Comparison of ENCODE assay signal across 8 cellular contexts in the genomic region with DNA sequence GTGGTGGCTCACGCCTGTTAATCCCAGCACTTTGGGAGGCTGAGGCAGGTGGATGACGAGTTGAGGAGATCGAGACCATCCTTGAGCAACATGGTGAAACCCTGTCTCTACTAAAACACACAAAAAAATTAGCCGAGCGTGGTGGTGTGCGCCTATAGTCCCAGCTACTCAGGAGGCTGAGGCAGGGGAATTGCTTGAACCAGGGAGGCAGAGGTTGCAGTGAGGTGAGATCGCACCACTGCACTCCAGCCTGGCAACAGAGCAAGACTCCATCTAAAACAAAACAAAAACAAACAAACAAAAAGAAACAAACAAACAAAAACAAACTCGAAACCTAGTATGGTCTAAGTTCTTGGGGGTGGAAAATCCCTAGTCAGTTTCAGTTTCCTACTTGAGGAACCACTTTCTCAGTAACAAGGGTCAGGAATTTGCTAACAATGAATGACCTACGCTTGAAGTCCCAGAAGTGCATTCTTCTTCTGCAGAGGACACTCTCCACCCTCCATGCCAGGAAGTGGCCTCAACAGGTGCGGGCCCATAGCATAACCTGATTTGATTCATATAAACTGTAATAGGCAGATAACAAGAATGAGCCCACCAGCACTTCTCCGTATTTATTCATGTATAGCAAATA. TPM values are rescaled to one million over a fixed set of nuclear protein-coding genes. Genes with fewer than 3 reads are reported as not detected.
DNase-seq lines count a peak whose midpoint lies in the region; ATAC-seq and TF ChIP-seq lines count a peak whose summit lies in the region.
"Not testable (repeated sequence)": the region's sequence is repeated elsewhere in the genome, so short reads cannot be mapped to it uniquely, and the experiment has no call there.
"Had no signal": no experiment of that assay in that cellular context is flagged by ENCODE, and none has a peak within 500 bp of the region (broad histone marks: within the 10 kb centered on the region; RNA-seq: fewer than 3 reads in every experiment).

No MANE protein-coding gene starts in this region.

- not testable (repeated sequence) for H3K4ac ChIP-seq in IMR-90 (ENCODE audit: low read depth, low read length)

- in situ Hi-C loops in IMR-90 (cut with MboI; ENCODE audit: low sequenced_read_pairs) = not testable (repeated sequence)

- intact Hi-C loops in IMR-90 (cut with micrococcal nuclease) = loop anchor here (5.0 to 10.0 kb wide), 2 partner anchors 112 to 344 kb away; a partner anchor contains a TSS
- intact Hi-C loops in activated CD4-positive, alpha-beta T cell treated with anti-CD3 and anti-CD28 coated beads for 36 hours (cut with DNase I, micrococcal nuclease) = loop anchor here in 1 of 2 experiments (5.0 to 10.0 kb wide), 3 partner anchors 519 to 848 kb away; a partner anchor contains a TSS
- intact Hi-C loops in heart left ventricle (cut with DNase I) = loop anchor here in 7 of 10 donors (5.0 to 10.0 kb wide), 8 partner anchors 109 to 1136 kb away; a partner anchor contains a TSS

- not testable (repeated sequence) for H3K27me3 Mint-ChIP-seq in activated CD4-positive, alpha-beta T cell treated with anti-CD3 and anti-CD28 coated beads for 36 hours; activated naive CD8-positive, alpha-beta T cell treated with anti-CD3 and anti-CD28 coated beads for 36 hours; mesothelial cell of epicardium (ENCODE audit: low read depth)

- not testable (repeated sequence) for H3K9me3 ChIP-seq in IMR-90 (ENCODE audit: control insufficient read depth, insufficient read depth, low read length); heart left ventricle

- not testable (repeated sequence) for DNase-seq in GM06990 (ENCODE audit: extremely low read depth, insufficient read length); IMR-90; activated CD4-positive, alpha-beta T cell treated with anti-CD3 and anti-CD28 coated beads for 36 hours; activated naive CD8-positive, alpha-beta T cell treated with anti-CD3 and anti-CD28 coated beads for 36 hours; heart left ventricle; mesothelial cell of epicardium (ENCODE audit: low spot score in 2 of 2, unreplicated experiment in 2 of 2); stimulated activated effector memory CD8-positive, alpha-beta T cell treated with anti-CD3 and anti-CD28 coated beads, Interleukin-12 subunit alpha, Interleukin-12 subunit beta, amount 100 ng/mL, for 72 hours (ENCODE audit: low spot score in 2 of 2)

- H2AK9ac ChIP-seq in IMR-90 (replicated peaks; ENCODE audit: low read depth, low read length, poor library complexity) = not testable (repeated sequence)

- not testable (repeated sequence) for H3K14ac ChIP-seq in IMR-90 (replicated peaks; ENCODE audit: low read depth, low read length)

- H3K27ac ChIP-seq in IMR-90 (ENCODE audit: insufficient read depth, low read length) = not testable (repeated sequence)
- peak overlapping the region; percentile 11 to 95 (median 50) for H3K27ac ChIP-seq in heart left ventricle

- POLR2A ChIA-PET in IMR-90 (lab: Charles Lee; ENCODE audit: unreplicated experiment); activated CD4-positive, alpha-beta T cell treated with anti-CD3 and anti-CD28 coated beads for 36 hours (lab: Charles Lee): not testable (repeated sequence)

- TF ChIP-seq RAD21 in IMR-90 (IDR thresholded peaks at IDR 0.05; ENCODE audit: low read length) = not testable (repeated sequence)

- not testable (repeated sequence) for H3K36me3 ChIP-seq in GM06990 (ENCODE audit: control insufficient read depth, insufficient read depth, low read length); IMR-90 (ENCODE audit: control insufficient read depth, insufficient read depth, low read length)
- H3K36me3 ChIP-seq in heart left ventricle = peaks cover 0 to 31% (median 0%) of the 10 kb centered on the region in 9 donors

- not testable (repeated sequence) for H2BK15ac ChIP-seq in IMR-90 (ENCODE audit: low read depth, low read length)

- peaks cover 27% of the 10 kb centered on the region for H3K36me3 Mint-ChIP-seq in activated CD4-positive, alpha-beta T cell treated with anti-CD3 and anti-CD28 coated beads for 36 hours (ENCODE audit: low read depth)
- peaks cover 46% of the 10 kb centered on the region for H3K36me3 Mint-ChIP-seq in activated naive CD8-positive, alpha-beta T cell treated with anti-CD3 and anti-CD28 coated beads for 36 hours
- peaks cover 17% of the 10 kb centered on the region for H3K36me3 Mint-ChIP-seq in mesothelial cell of epicardium
- H3K36me3 Mint-ChIP-seq in stimulated activated effector memory CD8-positive, alpha-beta T cell treated with anti-CD3 and anti-CD28 coated beads, Interleukin-12 subunit alpha, Interleukin-12 subunit beta, amount 100 ng/mL, for 72 hours = peaks cover 25% of the 10 kb centered on the region

- no CpG with 5 or more reads among the region's 11 CpGs for WGBS in IMR-90 (ENCODE audit: extremely low coverage in 2 of 2, insufficient read length in 1 of 2), 2 experiments
- WGBS in heart left ventricle, 4 donors = 71 to 75% (median 73%) methylated on average over 11 of the region's 11 CpGs

- TSS peak; percentile 33 for BruUV-seq in IMR-90 (replicated peaks; lab: Mats Ljungman, UMichigan)

- H4K8ac ChIP-seq in IMR-90 (ENCODE audit: low read depth in 2 of 2, low read length in 2 of 2) = not testable (repeated sequence)

- ATAC-seq in IMR-90 (ENCODE audit: low read depth); activated CD4-positive, alpha-beta T cell treated with anti-CD3 and anti-CD28 coated beads for 36 hours; heart left ventricle; stimulated activated effector memory CD8-positive, alpha-beta T cell treated with anti-CD3 and anti-CD28 coated beads, Interleukin-12 subunit alpha, Interleukin-12 subunit beta, amount 100 ng/mL, for 72 hours: not testable (repeated sequence)

- H3K4me2 ChIP-seq in IMR-90 (ENCODE audit: low read depth, low read length) = not testable (repeated sequence)

- TF ChIP-seq POLR2A in IMR-90 (IDR thresholded peaks at IDR 0.05; ENCODE audit: low read depth, low read length); heart left ventricle (IDR thresholded peaks at IDR 0.05): not testable (repeated sequence)

- not testable (repeated sequence) for H3K56ac ChIP-seq in IMR-90 (ENCODE audit: extremely low read depth, insufficient read depth, low read length)

- not testable (repeated sequence) for H2BK120ac ChIP-seq in IMR-90 (ENCODE audit: low read depth, low read length)

- not testable (repeated sequence) for H3K9me3 Mint-ChIP-seq in activated CD4-positive, alpha-beta T cell treated with anti-CD3 and anti-CD28 coated beads for 36 hours (ENCODE audit: low read depth); activated naive CD8-positive, alpha-beta T cell treated with anti-CD3 and anti-CD28 coated beads for 36 hours; mesothelial cell of epicardium; stimulated activated effector memory CD8-positive, alpha-beta T cell treated with anti-CD3 and anti-CD28 coated beads, Interleukin-12 subunit alpha, Interleukin-12 subunit beta, amount 100 ng/mL, for 72 hours

- not testable (repeated sequence) for H2AFZ ChIP-seq in IMR-90 (replicated peaks; ENCODE audit: low read length, poor library complexity)

- H3K4me3 Mint-ChIP-seq in activated CD4-positive, alpha-beta T cell treated with anti-CD3 and anti-CD28 coated beads for 36 hours = peak overlapping the region; percentile 95
- peak overlapping the region; percentile 94 for H3K4me3 Mint-ChIP-seq in activated naive CD8-positive, alpha-beta T cell treated with anti-CD3 and anti-CD28 coated beads for 36 hours
- peak overlapping the region; percentile 30 for H3K4me3 Mint-ChIP-seq in mesothelial cell of epicardium
- H3K4me3 Mint-ChIP-seq in stimulated activated effector memory CD8-positive, alpha-beta T cell treated with anti-CD3 and anti-CD28 coated beads, Interleukin-12 subunit alpha, Interleukin-12 subunit beta, amount 100 ng/mL, for 72 hours = peak overlapping the region; percentile 87

- CTCF ChIA-PET in IMR-90 (lab: Yijun Ruan, JAX) = not testable (repeated sequence)
- CTCF ChIA-PET in activated CD4-positive, alpha-beta T cell treated with anti-CD3 and anti-CD28 coated beads for 36 hours (lab: Charles Lee) = interaction anchor here (1.0 to 1.4 kb wide), 3 partner anchors 11 to 124 kb away, joined by 3 to 6 read pairs (median 3); no protein-coding TSS in a partner anchor

- not testable (repeated sequence) for H3K9ac ChIP-seq in IMR-90 (ENCODE audit: low read depth, low read length)

- H4K5ac ChIP-seq in IMR-90 (ENCODE audit: low read depth, low read length) = not testable (repeated sequence)

- H4K91ac ChIP-seq in IMR-90 (ENCODE audit: insufficient read depth, low read depth, low read length) = not testable (repeated sequence)

- dilution Hi-C loops in IMR-90 (cut with HindIII; ENCODE audit: low sequenced_read_pairs, unreplicated experiment) = not testable (repeated sequence)

- H3K4me1 ChIP-seq in IMR-90 (ENCODE audit: control insufficient read depth, insufficient read depth, low read length) (peaks cover 13% of the 10 kb centered on the region), heart left ventricle (peaks cover 0 to 56% (median 20%) of the 10 kb centered on the region in 12 donors)

- H3K23ac ChIP-seq in IMR-90 (ENCODE audit: low read depth, low read length) = not testable (repeated sequence)

- not testable (repeated sequence) for H3K27ac Mint-ChIP-seq in activated CD4-positive, alpha-beta T cell treated with anti-CD3 and anti-CD28 coated beads for 36 hours; mesothelial cell of epicardium
- H3K27ac Mint-ChIP-seq in activated naive CD8-positive, alpha-beta T cell treated with anti-CD3 and anti-CD28 coated beads for 36 hours = peak overlapping the region; percentile 57
- peak overlapping the region; percentile 96 for H3K27ac Mint-ChIP-seq in stimulated activated effector memory CD8-positive, alpha-beta T cell treated with anti-CD3 and anti-CD28 coated beads, Interleukin-12 subunit alpha, Interleukin-12 subunit beta, amount 100 ng/mL, for 72 hours

- peaks cover 59% of the 10 kb centered on the region for H3K4me1 Mint-ChIP-seq in activated CD4-positive, alpha-beta T cell treated with anti-CD3 and anti-CD28 coated beads for 36 hours
- peaks cover 62% of the 10 kb centered on the region for H3K4me1 Mint-ChIP-seq in activated naive CD8-positive, alpha-beta T cell treated with anti-CD3 and anti-CD28 coated beads for 36 hours
- H3K4me1 Mint-ChIP-seq in mesothelial cell of epicardium = peaks cover 30% of the 10 kb centered on the region
- H3K4me1 Mint-ChIP-seq in stimulated activated effector memory CD8-positive, alpha-beta T cell treated with anti-CD3 and anti-CD28 coated beads, Interleukin-12 subunit alpha, Interleukin-12 subunit beta, amount 100 ng/mL, for 72 hours = peaks cover 65% of the 10 kb centered on the region

- not testable (repeated sequence) for H2BK20ac ChIP-seq in IMR-90 (ENCODE audit: low read depth, low read length)

- peaks cover 12 to 17% of the 10 kb centered on the region in 2 experiments for H3K79me1 ChIP-seq in IMR-90 (ENCODE audit: low read depth in 1 of 2, low read length in 2 of 2)

- not testable (repeated sequence) for H2BK5ac ChIP-seq in IMR-90 (ENCODE audit: low read depth, low read length, poor library complexity, severe bottlenecking)

- H4K20me1 ChIP-seq in IMR-90 (ENCODE audit: insufficient read depth, low read length) = not testable (repeated sequence)

- not testable (repeated sequence) for H3K9me1 ChIP-seq in IMR-90 (ENCODE audit: insufficient read depth, low read length)

- not testable (repeated sequence) for TF ChIP-seq CTCF in GM06990 (IDR thresholded peaks at IDR 0.05; ENCODE audit: insufficient read depth, low read length, poor library complexity, severe bottlenecking); IMR-90 (conservative IDR thresholded peaks at IDR 0.05; ENCODE audit: low read depth, low read length); heart left ventricle (IDR thresholded peaks at IDR 0.05); mesothelial cell of epicardium (IDR thresholded peaks at IDR 0.05; ENCODE audit: unreplicated experiment)

- not testable (repeated sequence) for H3K27me3 ChIP-seq in GM06990 (replicated peaks; ENCODE audit: control insufficient read depth, insufficient read depth, low read length); IMR-90 (ENCODE audit: control insufficient read depth, insufficient read depth, low read length); heart left ventricle

- not testable (repeated sequence) for H3K18ac ChIP-seq in IMR-90 (ENCODE audit: low read depth, low read length)

- peak overlapping the region; percentile 90 for H3K4me3 ChIP-seq in GM06990 (replicated peaks; ENCODE audit: low read depth, low read length)
- H3K4me3 ChIP-seq in IMR-90 (ENCODE audit: insufficient read depth, low read depth, low read length) = not testable (repeated sequence)
- H3K4me3 ChIP-seq in heart left ventricle = peak overlapping the region in 10 of 12 donors; percentile 68 to 92 (median 80)

- not testable (repeated sequence) for H2AK5ac ChIP-seq in IMR-90 (ENCODE audit: low read depth, low read length)

RNA-seq across cellular contexts. Expression of a gene that starts 2.3 kb away (rescaled TPM):
- 23.1 and 28.6 TPM in 2 replicates for total RNA-seq in IMR-90 (2012; rRNA removed)
- polyA plus RNA-seq in IMR-90 (2012; rRNA removed) = 6.9 and 9.3 TPM in 2 replicates
- 2.6 and 3.1 TPM in 2 replicates for polyA plus RNA-seq in IMR-90 (2012; cell fraction: cytosol; rRNA removed)
- polyA plus RNA-seq in IMR-90 (2012; cell fraction: nucleus; rRNA removed; ENCODE audit: low replicate concordance) = 9.3 and 38.5 TPM in 2 replicates
- total RNA-seq in activated CD4-positive, alpha-beta T cell treated with anti-CD3 and anti-CD28 coated beads for 36 hours = 10 to 100 TPM; 51.6 to 57.9 TPM
- 10 to 100 TPM; 55.2 to 56.5 TPM for total RNA-seq in activated naive CD8-positive, alpha-beta T cell treated with anti-CD3 and anti-CD28 coated beads for 36 hours
- total RNA-seq in heart left ventricle = 100 to 1,000 TPM in 1 of 9 donors, 10 to 100 TPM in 8; 10.1 to 104 (median 15.6) TPM
- 1 to 10 TPM; 5.0 to 7.1 TPM for polyA plus RNA-seq in heart left ventricle
- 39.7 to 46.3 TPM (median 40.5 TPM) in 3 replicates for total RNA-seq in mesothelial cell of epicardium
- polyA plus RNA-seq: neural cell had no signal

Comparison
In these comparisons a context has a peak if more than half of its experiments do, and no peak if none do; other contexts are left out.
1. H3K4me3 Mint-ChIP-seq: peak in every context shown above with its lines; median percentile 95 in activated CD4-positive, alpha-beta T cell treated with anti-CD3 and anti-CD28 coated beads for 36 hours; 94 in activated naive CD8-positive, alpha-beta T cell treated with anti-CD3 and anti-CD28 coated beads for 36 hours; 87 in stimulated activated effector memory CD8-positive, alpha-beta T cell treated with anti-CD3 and anti-CD28 coated beads, Interleukin-12 subunit alpha, Interleukin-12 subunit beta, amount 100 ng/mL, for 72 hours; 30 in mesothelial cell of epicardium.